In the genomic region with DNA sequence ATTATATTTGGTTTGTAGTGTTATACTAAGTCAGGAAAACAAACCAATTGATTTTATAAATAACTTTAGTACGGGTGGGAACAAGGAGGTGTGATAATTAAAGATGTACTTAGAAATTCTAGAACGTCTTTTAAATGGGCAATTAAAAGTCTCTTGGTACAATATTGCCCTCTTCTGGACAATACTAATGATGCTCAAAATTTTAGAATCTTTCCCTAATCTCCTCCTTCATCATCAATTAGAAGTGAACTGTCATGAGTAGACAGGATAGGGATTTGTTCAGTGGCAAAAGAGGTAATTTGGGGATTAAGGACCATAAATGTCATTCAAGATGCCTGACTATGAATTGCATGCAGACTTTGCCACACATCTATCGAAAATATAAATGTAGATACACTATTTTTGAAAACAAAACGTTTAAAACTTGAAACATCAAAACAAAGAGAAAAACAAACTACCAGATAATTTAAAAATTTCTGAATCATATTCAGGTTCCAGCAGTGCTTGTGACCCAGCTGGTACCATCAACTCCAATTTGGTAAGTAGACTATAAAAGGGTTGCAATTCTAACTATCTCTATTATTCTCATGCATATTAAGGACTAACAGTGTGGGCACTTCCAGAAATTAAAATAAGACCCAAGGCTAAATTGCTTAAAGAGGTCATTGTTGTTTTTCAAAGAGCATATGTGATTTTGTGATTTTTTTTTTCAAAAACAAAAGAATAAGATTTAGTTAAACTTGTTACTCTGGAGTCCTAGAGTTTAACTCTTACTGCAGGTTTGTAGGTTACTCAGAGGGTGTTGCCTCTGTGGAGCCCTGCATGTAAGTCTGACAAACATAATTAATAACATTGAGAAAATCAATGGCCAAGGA, we compare ENCODE assay signal across 8 cellular contexts.
DNase-seq lines count a peak whose midpoint lies in the region; ATAC-seq and TF ChIP-seq lines count a peak whose summit lies in the region.

No MANE protein-coding gene starts in this region.

- peaks cover 4 to 29% (median 27%) of the 10 kb centered on the region in 7 donors for H3K4me1 Mint-ChIP-seq in naive thymus-derived CD4-positive, alpha-beta T cell

- no peak overlapping the region for H3K27ac ChIP-seq in left ventricle myocardium inferior (replicated peaks)
- H3K27ac ChIP-seq in naive thymus-derived CD4-positive, alpha-beta T cell (ENCODE audit: low read depth, low read length) = no peak overlapping the region

- CTCF ChIA-PET in naive thymus-derived CD4-positive, alpha-beta T cell (lab: Charles Lee) = interaction anchor here (0.6 to 3.5 kb wide), 9 partner anchors 29 to 307 kb away, joined by 3 to 13 read pairs (median 3); no protein-coding TSS in a partner anchor

- peak overlapping the region in 1 of 9 donors; percentile 45 for H3K27ac Mint-ChIP-seq in naive thymus-derived CD4-positive, alpha-beta T cell

- DNase-seq in left ventricle myocardium inferior (no peak), Right ventricle myocardium superior (no peak), NCI-H526 treated with DMSO at 0.1 percent for 48 hours (lab: John Stamatoyannopoulos, UW) (peak; percentile 49), cerebellum (ENCODE audit: low spot score) (peak; percentile 12), posterior vena cava (ENCODE audit: low spot score) (no peak), hepatic stellate cell (ENCODE audit: low spot score) (no peak)
- DNase-seq in naive thymus-derived CD4-positive, alpha-beta T cell = peak in 5 of 9 donors; percentile 21 to 46 (median 41)
- DNase-seq in activated naive CD4-positive, alpha-beta T cell treated with Interleukin-2 at 50 U/mL for 16 hours = no peak

- peaks cover 12% of the 10 kb centered on the region for H3K4me1 ChIP-seq in left ventricle myocardium inferior
- H3K4me1 ChIP-seq in naive thymus-derived CD4-positive, alpha-beta T cell (ENCODE audit: control insufficient read depth in 2 of 2, insufficient read depth in 2 of 2, low read length in 2 of 2) = peaks cover 6 to 14% of the 10 kb centered on the region in 2 donors

- H3K4me3 ChIP-seq in left ventricle myocardium inferior = no peak overlapping the region
- H3K4me3 ChIP-seq in naive thymus-derived CD4-positive, alpha-beta T cell (ENCODE audit: low read length) = no peak overlapping the region

- POLR2A ChIA-PET in naive thymus-derived CD4-positive, alpha-beta T cell (lab: Charles Lee) = interaction anchor here (0.6 kb wide), 1 partner anchor 172 kb away, joined by 4 read pairs; no protein-coding TSS in a partner anchor

- H3K27me3 ChIP-seq in left ventricle myocardium inferior (ENCODE audit: low read depth) = no peaks in the 10 kb centered on the region
- H3K27me3 ChIP-seq in naive thymus-derived CD4-positive, alpha-beta T cell (ENCODE audit: control insufficient read depth in 2 of 2, insufficient read depth in 2 of 2, low read length in 2 of 2) = no peaks in the 10 kb centered on the region

- H3K9me3 Mint-ChIP-seq in naive thymus-derived CD4-positive, alpha-beta T cell = no peaks in the 10 kb centered on the region

- no peaks in the 10 kb centered on the region for H3K36me3 ChIP-seq in left ventricle myocardium inferior
- no peaks in the 10 kb centered on the region for H3K36me3 ChIP-seq in naive thymus-derived CD4-positive, alpha-beta T cell (ENCODE audit: control insufficient read depth in 2 of 3, insufficient read depth in 3 of 3, low read length in 3 of 3)

- H3K9me3 ChIP-seq in left ventricle myocardium inferior (replicated peaks) = no peaks in the 10 kb centered on the region
- no peaks in the 10 kb centered on the region for H3K9me3 ChIP-seq in naive thymus-derived CD4-positive, alpha-beta T cell (ENCODE audit: control insufficient read depth in 2 of 3, low read length in 3 of 3)

- peaks cover 0 to 18% (median 0%) of the 10 kb centered on the region in 5 donors for H3K27me3 Mint-ChIP-seq in naive thymus-derived CD4-positive, alpha-beta T cell

- H3K4me3 Mint-ChIP-seq in naive thymus-derived CD4-positive, alpha-beta T cell = no peak overlapping the region

- H3K36me3 Mint-ChIP-seq in naive thymus-derived CD4-positive, alpha-beta T cell = no peaks in the 10 kb centered on the region

- intact Hi-C loops in left ventricle myocardium inferior (cut with micrococcal nuclease) = loop anchor here (5.0 to 10.0 kb wide), 2 partner anchors 112 to 191 kb away; no protein-coding TSS in a partner anchor
- intact Hi-C loops in Right ventricle myocardium superior (cut with DNase I) = loop anchor here (5.0 kb wide), 1 partner anchor 191 kb away; no protein-coding TSS in a partner anchor
- intact Hi-C loops in naive thymus-derived CD4-positive, alpha-beta T cell (cut with micrococcal nuclease) = loop anchor here (1.0 to 5.0 kb wide), 12 partner anchors 58 to 1014 kb away; a partner anchor contains a TSS
- intact Hi-C loops in posterior vena cava (cut with DNase I) = loop anchor here in 1 of 2 donors (5.0 kb wide), 1 partner anchor 191 kb away; no protein-coding TSS in a partner anchor

- peak; percentile 73 for TF ChIP-seq CTCF in left ventricle myocardium inferior (IDR thresholded peaks at IDR 0.05; ENCODE audit: borderline replicate concordance)

- ATAC-seq in Right ventricle myocardium superior (ENCODE audit: poor library complexity) = no peak
- ATAC-seq in naive thymus-derived CD4-positive, alpha-beta T cell = peak; percentile 61

Comparison
In these comparisons a context has a peak if more than half of its experiments do, and no peak if none do; other contexts are left out.
1. DNase-seq: peak in NCI-H526 treated with DMSO at 0.1 percent for 48 hours (single experiment), cerebellum (single experiment) and naive thymus-derived CD4-positive, alpha-beta T cell (5 of 9); none in left ventricle myocardium inferior (single experiment), Right ventricle myocardium superior (single experiment), posterior vena cava (single experiment), activated naive CD4-positive, alpha-beta T cell treated with Interleukin-2 at 50 U/mL for 16 hours (single experiment) and hepatic stellate cell (single experiment).